In genomic region chr10:3829193-3830050, GRCh38 we compare ENCODE assay signal across 9 cellular contexts. TPM values are rescaled to one million over a fixed set of nuclear protein-coding genes. Genes with fewer than 3 reads are reported as not detected.
A peak's percentile ranks its signal among the peaks of the same experiment; 100 is the strongest.
DNase-seq lines count a peak whose midpoint lies in the region; ATAC-seq, FAIRE-seq and TF ChIP-seq lines count a peak whose summit lies in the region.
"Had no signal": no experiment of that assay in that cellular context is flagged by ENCODE, and none has a peak within 500 bp of the region (broad histone marks: within the 10 kb centered on the region; RNA-seq: fewer than 3 reads in every experiment).

No MANE protein-coding gene starts in this region.

- peak overlapping the region; percentile 69 for H3K9ac ChIP-seq in PC-3 (ENCODE audit: low read length)

- H3K27me3 ChIP-seq in CD4-positive, alpha-beta memory T cell (ENCODE audit: insufficient read depth, low read length): no peaks in the 10 kb centered on the region
- H3K27me3 ChIP-seq in PC-3 (ENCODE audit: low read length) (no peaks in the 10 kb centered on the region), osteoblast (ENCODE audit: insufficient read depth, low read length) (no peaks in the 10 kb centered on the region), pancreas (no peaks in the 10 kb centered on the region)

- peak overlapping the region; percentile 32 to 55 for H3K4me3 ChIP-seq in CD4-positive, alpha-beta memory T cell (ENCODE audit: low read length in 2 of 2)
- H3K4me3 ChIP-seq in PC-3 (ENCODE audit: low read length) (peak overlapping the region; percentile 71), epithelial cell of esophagus (ENCODE audit: low read length) (peak overlapping the region; percentile 43), osteoblast (ENCODE audit: insufficient read depth, low read length) (peak overlapping the region; percentile 65), pancreas (peak overlapping the region in 2 of 4 donors; percentile 37 to 38)

- H3K27ac ChIP-seq in CD4-positive, alpha-beta memory T cell (ENCODE audit: low read depth, low read length): peak overlapping the region; percentile 78
- peak overlapping the region; percentile 37 for H3K27ac ChIP-seq in PC-3 (ENCODE audit: low read length)
- peak overlapping the region; percentile 95 for H3K27ac ChIP-seq in osteoblast (ENCODE audit: low read depth, low read length)
- peak overlapping the region in 2 of 4 donors; percentile 52 to 59 for H3K27ac ChIP-seq in pancreas

- H3K27ac Mint-ChIP-seq in CD4-positive, alpha-beta memory T cell: peak overlapping the region; percentile 84 to 98 (median 95)

- DNase-seq in CD4-positive, alpha-beta memory T cell: peak in 1 of 5 donors; percentile 15
- DNase-seq in PC-3 (no peak), epithelial cell of esophagus (ENCODE audit: low read depth) (no peak), osteoblast (ENCODE audit: insufficient read length, low spot score, missing footprints) (no peak), HPDE6-E6E7 (ENCODE audit: extremely low spot score) (no peak), pancreas (no peak), NCI-H1417 (lab: John Stamatoyannopoulos, UW) (no peak), NK-92 (lab: John Stamatoyannopoulos, UW; ENCODE audit: unreplicated experiment) (no peak)

- WGBS in pancreas, 2 donors: 80 to 86% methylated on average over 7 of the region's 7 CpGs

- H3F3A ChIP-seq in PC-3 (ENCODE audit: low read length, unreplicated experiment): no peaks in the 10 kb centered on the region

- H2AFZ ChIP-seq in PC-3 (ENCODE audit: low read length): peak overlapping the region; percentile 87
- peak overlapping the region; percentile 97 for H2AFZ ChIP-seq in osteoblast (ENCODE audit: low read length)

- peaks cover 0 to under 1% (median 0%) of the 10 kb centered on the region in 8 donors for H3K9me3 Mint-ChIP-seq in CD4-positive, alpha-beta memory T cell

- CTCF ChIA-PET in CD4-positive, alpha-beta memory T cell (lab: Charles Lee; ENCODE audit: partially characterized antibody): interaction anchor here (1.0 to 1.9 kb wide), 14 partner anchors 13 to 828 kb away, joined by 3 to 13 read pairs (median 4); partner anchors contain the start of gene KLF6
- CTCF ChIA-PET in PC-3 (lab: Charles Lee): interaction anchor here (0.6 to 0.8 kb wide), 2 partner anchors 45 to 66 kb away, joined by 3 read pairs; partner anchors contain the start of gene KLF6

- no peaks in the 10 kb centered on the region for H3K27me3 Mint-ChIP-seq in CD4-positive, alpha-beta memory T cell

- no peaks in the 10 kb centered on the region for H3K79me2 ChIP-seq in PC-3 (ENCODE audit: low read length)
- no peaks in the 10 kb centered on the region for H3K79me2 ChIP-seq in osteoblast (ENCODE audit: insufficient read depth, low read length)

- H3K4me2 ChIP-seq in PC-3 (ENCODE audit: low read length): peak overlapping the region; percentile 93
- peak overlapping the region; percentile 80 for H3K4me2 ChIP-seq in osteoblast (ENCODE audit: insufficient read depth, low read length)

- peaks cover 24 to 45% (median 34%) of the 10 kb centered on the region in 4 donors for H3K4me1 Mint-ChIP-seq in CD4-positive, alpha-beta memory T cell

- H3K9me2 ChIP-seq in PC-3 (replicated peaks; ENCODE audit: low read length): no peaks in the 10 kb centered on the region

- intact Hi-C loops in CD4-positive, alpha-beta memory T cell (cut with micrococcal nuclease): loop anchor here (2.0 kb wide), 2 partner anchors 19 to 45 kb away; no protein-coding TSS in a partner anchor
- intact Hi-C loops in PC-3 (cut with micrococcal nuclease) (loop anchor here (2.0 kb wide), 2 partner anchors 19 to 23 kb away; no protein-coding TSS in a partner anchor), pancreas (cut with DNase I) (no loop called here)

- no peaks in the 10 kb centered on the region for H3K9me3 ChIP-seq in CD4-positive, alpha-beta memory T cell (ENCODE audit: control insufficient read depth in 1 of 2, low read length in 2 of 2)
- H3K9me3 ChIP-seq in PC-3 (ENCODE audit: low read length) (no peaks in the 10 kb centered on the region), osteoblast (ENCODE audit: low read depth, low read length) (no peaks in the 10 kb centered on the region), pancreas (no peaks in the 10 kb centered on the region)

- no peak for TF ChIP-seq CTCF in PC-3 (conservative IDR thresholded peaks at IDR 0.05; ENCODE audit: low read depth, low read length)
- TF ChIP-seq CTCF in epithelial cell of esophagus (IDR thresholded peaks at IDR 0.05; ENCODE audit: insufficient read depth, low read depth, low read length, missing control alignments): no peak
- TF ChIP-seq CTCF in osteoblast (IDR thresholded peaks at IDR 0.05; ENCODE audit: extremely low read depth, low read depth, low read length): no peak
- no peak for TF ChIP-seq CTCF in pancreas (IDR thresholded peaks at IDR 0.05)

- no peaks in the 10 kb centered on the region for H3K36me3 Mint-ChIP-seq in CD4-positive, alpha-beta memory T cell

- TSS peak; percentile 52 for BruUV-seq in PC-3 (replicated peaks; lab: Mats Ljungman, UMichigan)

- H3K4me1 ChIP-seq in CD4-positive, alpha-beta memory T cell (ENCODE audit: insufficient read depth, low read length): peaks cover 21% of the 10 kb centered on the region
- H3K4me1 ChIP-seq in PC-3 (ENCODE audit: insufficient read depth, low read length) (peaks cover 13% of the 10 kb centered on the region; the same call in 1 of the 2 replicates), osteoblast (ENCODE audit: insufficient read depth, low read length) (peaks cover 28% of the 10 kb centered on the region), pancreas (peaks cover 0 to 5% (median 5%) of the 10 kb centered on the region in 3 donors)

- POLR2A ChIA-PET in CD4-positive, alpha-beta memory T cell (lab: Charles Lee; ENCODE audit: partially characterized antibody): interaction anchor here (0.9 to 19.0 kb wide), 30 partner anchors 17 to 251 kb away, joined by 3 to 308 read pairs (median 4); partner anchors contain the start of gene KLF6
- POLR2A ChIA-PET in PC-3 (lab: Charles Lee; ENCODE audit: unreplicated experiment): interaction anchor here (0.6 to 0.7 kb wide), 4 partner anchors 9 to 828 kb away, joined by 5 to 11 read pairs (median 6); no protein-coding TSS in a partner anchor

- no peaks in the 10 kb centered on the region for H3K36me3 ChIP-seq in CD4-positive, alpha-beta memory T cell (ENCODE audit: insufficient read depth, low read length)
- H3K36me3 ChIP-seq in PC-3 (ENCODE audit: low read depth, low read length) (no peaks in the 10 kb centered on the region), osteoblast (ENCODE audit: insufficient read depth, low read length) (no peaks in the 10 kb centered on the region), pancreas (no peaks in the 10 kb centered on the region)

- ATAC-seq in PC-3 (peak; percentile 9; the same call in 1 of the 2 replicates), pancreas (no peak)

- peak overlapping the region; percentile 85 to 91 (median 88) for H3K4me3 Mint-ChIP-seq in CD4-positive, alpha-beta memory T cell

- no peak for FAIRE-seq in pancreas (lab: Jason Lieb, UNC)
- FAIRE-seq: GM12892 had no signal

- H4K20me1 ChIP-seq in PC-3 (ENCODE audit: low read length) (no peaks in the 10 kb centered on the region), osteoblast (ENCODE audit: insufficient read depth, low read length) (no peaks in the 10 kb centered on the region)

RNA-seq across cellular contexts. Expression of gene KLF6, which starts 44.4 kb away (rescaled TPM):
- total RNA-seq in CD4-positive, alpha-beta memory T cell: 100 to 1,000 TPM; 291 to 311 TPM
- polyA plus RNA-seq in CD4-positive, alpha-beta memory T cell: 100 to 1,000 TPM; 814 to 865 TPM
- total RNA-seq in PC-3 (2014; rRNA removed) (94.5 and 112 TPM in 2 replicates), osteoblast (50.1 and 52.1 TPM in 2 replicates), pancreas (100 to 1,000 TPM in 1 of 6 donors, 10 to 100 TPM in 5; 41.2 to 157 (median 70.5) TPM)
- 10 to 100 TPM; 29.0 to 41.0 TPM for polyA plus RNA-seq in pancreas

Comparison
In these comparisons a context has a peak if more than half of its experiments do, and no peak if none do; other contexts are left out.
1. intact Hi-C loops: an anchor here in CD4-positive, alpha-beta memory T cell (2.0 kb wide) and PC-3 (2.0 kb wide); none called in pancreas.